ENCODE assay signal across 33 cellular contexts in the genomic region with DNA sequence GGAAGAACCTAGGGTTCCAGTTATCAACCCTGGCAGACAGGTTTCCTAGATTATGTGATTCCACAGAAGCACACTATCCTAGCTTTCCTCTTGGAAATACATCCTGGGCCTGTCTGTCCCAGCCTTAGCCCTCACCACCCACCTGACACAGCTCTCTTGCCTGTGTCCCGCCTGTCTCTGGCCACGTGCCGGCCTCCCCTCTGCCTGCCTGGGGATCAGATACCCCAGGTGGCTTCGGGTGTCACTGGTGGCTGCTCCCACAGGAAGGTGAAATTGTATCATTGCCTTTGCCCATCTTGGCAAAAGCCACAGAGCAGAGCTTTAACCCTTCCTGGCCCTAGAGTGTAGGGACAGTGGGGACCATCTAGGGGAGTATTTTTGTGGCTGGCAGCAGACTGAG.
"Had no signal": no experiment of that assay in that cellular context is flagged by ENCODE, and none has a peak within 500 bp of the region (broad histone marks: within the 10 kb centered on the region; RNA-seq: fewer than 3 reads in every experiment).

No MANE protein-coding gene starts in this region.

- ATAC-seq: esophagus mucosa; gastroesophageal sphincter; left cardiac atrium; mucosa of descending colon; right cardiac atrium; stimulated activated naive CD8-positive, alpha-beta T cell treated with anti-CD3 and anti-CD28 coated beads, Interleukin-15, amount 100 ng/mL, for 72 hours had no signal

- H3K36me3 ChIP-seq: colonic mucosa, gastroesophageal sphincter, heart right ventricle, left ventricle myocardium inferior, neural progenitor cell, prostate gland, suprapubic skin, thyroid gland had no signal

- H3K9me3 ChIP-seq: colonic mucosa, gastroesophageal sphincter, heart right ventricle, left ventricle myocardium inferior, mucosa of descending colon, prostate gland, suprapubic skin, thyroid gland had no signal

- H3K4me1 ChIP-seq: colonic mucosa, prostate gland had no signal

- H3K27ac ChIP-seq: colonic mucosa, epithelial cell of prostate, gastroesophageal sphincter, heart right ventricle, left ventricle myocardium inferior, neural progenitor cell, prostate gland, suprapubic skin, thyroid gland had no signal

- H3K27me3 ChIP-seq: gastroesophageal sphincter, suprapubic skin, thyroid gland had no signal

- H3K27ac Mint-ChIP-seq: dendritic cell treated with granulocyte-macrophage colony-stimulating factor and Interleukin-4, amounts not matched to agents 40 ng/mL and 50 ng/mL, for 4 days; endodermal cell; memory B cell; mesothelial cell of epicardium; naive B cell; natural killer cell treated with Interleukin-12 subunit alpha and Interleukin-12 subunit beta and Interleukin-15 and Interleukin-18, amount 100 ng/mL, for 72 hours; neural progenitor cell had no signal

- H3K9ac ChIP-seq: neural progenitor cell had no signal

- H3K4me3 ChIP-seq: colonic mucosa, gastroesophageal sphincter, heart right ventricle, left ventricle myocardium inferior, lung, mucosa of descending colon, neural progenitor cell, prostate gland, suprapubic skin, thyroid gland had no signal

- H3K36me3 Mint-ChIP-seq: memory B cell; naive B cell; natural killer cell treated with Interleukin-12 subunit alpha and Interleukin-12 subunit beta and Interleukin-15 and Interleukin-18, amount 100 ng/mL, for 72 hours had no signal

- H3K4me3 Mint-ChIP-seq: central memory CD8-positive, alpha-beta T cell; dendritic cell treated with granulocyte-macrophage colony-stimulating factor and Interleukin-4, amounts not matched to agents 40 ng/mL and 50 ng/mL, for 4 days; endodermal cell; memory B cell; mesothelial cell of epicardium; naive B cell; natural killer cell treated with Interleukin-12 subunit alpha and Interleukin-12 subunit beta and Interleukin-15 and Interleukin-18, amount 100 ng/mL, for 72 hours; neural progenitor cell; stimulated activated naive CD8-positive, alpha-beta T cell treated with anti-CD3 and anti-CD28 coated beads, Interleukin-15, amount 100 ng/mL, for 72 hours had no signal

- H3K9me3 Mint-ChIP-seq: central memory CD8-positive, alpha-beta T cell; dendritic cell treated with granulocyte-macrophage colony-stimulating factor and Interleukin-4, amounts not matched to agents 40 ng/mL and 50 ng/mL, for 4 days; memory B cell; mesothelial cell of epicardium; natural killer cell treated with Interleukin-12 subunit alpha and Interleukin-12 subunit beta and Interleukin-15 and Interleukin-18, amount 100 ng/mL, for 72 hours; neural progenitor cell; stimulated activated naive CD8-positive, alpha-beta T cell treated with anti-CD3 and anti-CD28 coated beads, Interleukin-15, amount 100 ng/mL, for 72 hours had no signal

- DNase-seq: colonic mucosa; effector CD8-positive, alpha-beta T cell; endodermal cell; foreskin fibroblast; heart right ventricle; hippocampal formation; left cardiac atrium; left ventricle myocardium inferior; mucosa of descending colon; naive B cell; nucleus accumbens; right cardiac atrium; small intestine; stimulated activated CD4-positive, alpha-beta T cell treated with anti-CD3 and anti-CD28 coated beads, Interleukin-12 subunit alpha, Interleukin-12 subunit beta, amount 100 ng/mL, for 4 hours; stimulated activated CD4-positive, alpha-beta T cell treated with anti-CD3 and anti-CD28 coated beads, Interleukin-1b, Interleukin-23, amount 100 ng/mL, for 48 hours; stimulated activated CD4-positive, alpha-beta T cell treated with anti-CD3 and anti-CD28 coated beads, Interleukin-4, amount 100 ng/mL, for 1 hour; stimulated activated CD8-positive, alpha-beta memory T cell treated with anti-CD3 and anti-CD28 coated beads, Interleukin-4, amount 100 ng/mL, for 48 hours; stimulated activated naive CD4-positive, alpha-beta T cell; stimulated activated naive CD8-positive, alpha-beta T cell treated with anti-CD3 and anti-CD28 coated beads, Interleukin-15, amount 100 ng/mL, for 72 hours; thyroid gland; trophoblast cell had no signal
